1 cellular context compared by ENCODE assay signal in genomic region chr5:151020304-151021031, GRCh38.
TF ChIP-seq lines count a peak whose summit lies in the region.

Gene GPX3 (plus strand): TSS chr5:151020591. CDS start chr5:151020655, 64 bp downstream.

TF ChIP-seq in IMR-90, 13 proteins besides CTCF, POLR2A, EP300 and RAD21 (continued from another document):
- TF ChIP-seq ELK1 (IDR thresholded peaks at IDR 0.05; ENCODE audit: borderline replicate concordance, low read depth, low read length) (no peak), RCOR1 (IDR thresholded peaks at IDR 0.05; ENCODE audit: insufficient replicate concordance, low read length) (no peak), CEBPB (IDR thresholded peaks at IDR 0.05; ENCODE audit: low read depth, low read length) (no peak)
